ENCODE assay signal across 16 cellular contexts in the genomic region with DNA sequence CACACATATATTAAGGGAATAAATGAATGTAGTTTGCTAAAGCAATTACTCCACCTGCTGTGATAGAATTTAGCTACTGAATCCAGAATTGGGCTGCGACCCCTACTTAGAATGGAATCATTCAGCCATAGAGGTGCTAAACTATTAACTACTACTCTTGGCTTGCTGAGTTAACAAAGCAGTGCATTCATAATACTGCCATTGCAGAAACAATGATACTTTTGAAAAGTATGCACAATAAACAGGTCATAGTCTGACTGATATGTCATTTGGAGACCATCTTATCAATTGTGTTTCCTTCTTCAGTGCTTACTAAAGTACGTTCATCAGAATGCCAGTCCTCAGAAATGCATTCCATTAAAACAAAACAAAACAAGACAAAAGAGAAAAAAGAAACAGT.
DNase-seq lines count a peak whose midpoint lies in the region; ATAC-seq, FAIRE-seq and TF ChIP-seq lines count a peak whose summit lies in the region.
"Had no signal": no experiment of that assay in that cellular context is flagged by ENCODE, and none has a peak within 500 bp of the region (broad histone marks: within the 10 kb centered on the region; RNA-seq: fewer than 3 reads in every experiment).

No MANE protein-coding gene starts in this region.

- H3K4me2 ChIP-seq in OCI-LY7 (ENCODE audit: low read length): peak overlapping the region; percentile 29; the same call in 1 of the 2 replicates

- BruUV-seq in OCI-LY7 (replicated peaks; lab: Mats Ljungman, UMichigan): no TSS peak

- H2AFZ ChIP-seq in OCI-LY7 (ENCODE audit: low read length): no peak overlapping the region

- POLR2A ChIA-PET in OCI-LY7 (lab: Charles Lee): interaction anchor here (0.5 to 2.0 kb wide), 8 partner anchors 9 to 82 kb away, joined by 3 to 6 read pairs (median 4); no protein-coding TSS in a partner anchor

- no peaks in the 10 kb centered on the region for H3K9me2 ChIP-seq in OCI-LY7 (ENCODE audit: insufficient read depth, low read length)

- FAIRE-seq in GM12892 (lab: Jason Lieb, UNC): peak; percentile 21
- FAIRE-seq: G401.6, H54 had no signal

- DNase-seq in GM12892 (ENCODE audit: insufficient read length) (no peak), OCI-LY7 (ENCODE audit: low spot score) (no peak), medulla oblongata (ENCODE audit: extremely low spot score) (peak; percentile 10), adrenal gland (no peak)
- no peak for DNase-seq in stimulated activated CD4-positive, alpha-beta T cell treated with anti-CD3 and anti-CD28 coated beads, Interleukin-2, amount 100 ng/mL, for 48 hours
- DNase-seq: C1 segment of cervical spinal cord; Calu3; CD4-positive, alpha-beta memory T cell; COR-L47; DND-41; GOT3; HFFc6 had no signal

- intact Hi-C loops in OCI-LY7 (cut with micrococcal nuclease; ENCODE audit: unreplicated experiment) (no loop called here), adrenal gland (cut with DNase I) (no loop called here)

- TF ChIP-seq POLR2A in GM12892 (IDR thresholded peaks at IDR 0.05; ENCODE audit: low read depth, low read length) (no peak), adrenal gland (IDR thresholded peaks at IDR 0.05) (no peak)

- no peaks in the 10 kb centered on the region for H3K79me2 ChIP-seq in OCI-LY7 (ENCODE audit: insufficient read depth, low read depth, low read length)

- 67 to 82% (median 76%) methylated on average over 2 of the region's 2 CpGs for WGBS in adrenal gland, 4 donors

- ATAC-seq in HG02623 (IDR thresholded peaks at IDR 0.05; ENCODE audit: unreplicated experiment): no peak

- CTCF ChIA-PET in OCI-LY7 (lab: Charles Lee; ENCODE audit: unreplicated experiment): no interaction called here

- H3K4me3 ChIP-seq in OCI-LY7 (ENCODE audit: low read depth, low read length, poor library complexity, severe bottlenecking): no peak overlapping the region
- H3K4me3 ChIP-seq in adrenal gland: no peak overlapping the region
- H3K4me3 ChIP-seq: HAP-1 had no signal

- no peaks in the 10 kb centered on the region for H3K27me3 ChIP-seq in adrenal gland

- H3K36me3 ChIP-seq in OCI-LY7 (ENCODE audit: insufficient read depth, low read length): no peaks in the 10 kb centered on the region
- H3K36me3 ChIP-seq in adrenal gland (replicated peaks in 1 of 2): no peaks in the 10 kb centered on the region
- H3K36me3 ChIP-seq: HAP-1 had no signal

- H3K27ac ChIP-seq in OCI-LY7 (ENCODE audit: low read depth, low read length, poor library complexity, severe bottlenecking) (no peak overlapping the region), adrenal gland (no peak overlapping the region)

- no peaks in the 10 kb centered on the region for H3K9me3 ChIP-seq in OCI-LY7 (ENCODE audit: low read length)
- no peaks in the 10 kb centered on the region for H3K9me3 ChIP-seq in adrenal gland (replicated peaks in 1 of 3)
- H3K9me3 ChIP-seq: HAP-1 had no signal

- peaks cover 80% of the 10 kb centered on the region for H3K4me1 ChIP-seq in OCI-LY7 (ENCODE audit: insufficient read depth, low read length, poor library complexity, severe bottlenecking)
- no peaks in the 10 kb centered on the region for H3K4me1 ChIP-seq in adrenal gland (replicated peaks in 1 of 2)
- H3K4me1 ChIP-seq: HAP-1 had no signal

- TF ChIP-seq CTCF in OCI-LY7 (conservative IDR thresholded peaks at IDR 0.05; ENCODE audit: low read length) (no peak), adrenal gland (IDR thresholded peaks at IDR 0.05) (no peak)

- H4K20me1 ChIP-seq in OCI-LY7 (ENCODE audit: insufficient read depth, low read length): no peaks in the 10 kb centered on the region
